Comparison of ENCODE assay signal across 1 cellular context in the genomic region with DNA sequence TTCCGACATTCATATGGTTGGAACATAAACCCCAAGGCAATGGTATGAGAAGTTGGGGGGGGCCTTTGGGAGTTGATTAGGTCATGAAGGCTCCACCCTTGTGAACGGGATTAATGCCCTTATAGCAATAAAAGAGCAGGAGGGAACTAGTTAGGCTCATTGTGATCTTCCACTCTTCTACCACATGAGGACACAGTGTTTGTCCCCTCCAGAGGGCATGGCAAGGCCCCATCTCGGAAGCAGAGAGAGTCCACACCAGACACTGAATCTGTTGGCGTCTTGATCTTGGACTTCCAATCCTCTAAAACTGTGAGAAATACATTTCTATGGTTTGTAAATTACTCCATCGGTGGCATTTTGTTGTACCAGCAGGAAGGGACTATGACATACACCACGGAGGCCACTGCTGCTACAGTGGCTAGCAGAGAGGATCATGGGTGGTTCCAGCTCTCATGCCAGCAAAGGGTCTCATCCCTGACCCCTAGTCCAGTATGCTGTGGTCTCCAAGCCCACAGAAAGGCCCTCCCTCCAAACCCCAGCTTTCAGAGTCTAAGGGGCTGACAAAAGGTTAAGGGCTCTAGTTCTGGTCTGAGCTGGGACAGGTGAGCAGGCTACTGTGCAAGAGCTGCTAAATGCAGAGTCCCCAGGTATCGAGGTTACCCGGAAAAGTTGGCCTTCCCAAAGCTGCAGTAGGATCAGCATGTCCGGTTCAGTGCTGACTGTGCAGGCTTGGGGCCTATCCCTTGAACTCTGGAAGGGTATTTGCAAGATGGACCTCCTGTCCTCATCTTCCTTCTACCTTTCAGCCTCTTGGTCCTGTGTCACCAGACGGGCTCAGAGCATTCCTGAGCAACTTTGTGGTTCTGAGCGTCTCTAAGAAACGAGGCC.
TF ChIP-seq lines count a peak whose summit lies in the region.

No MANE protein-coding gene starts in this region.

TF ChIP-seq in SK-N-SH, 30 proteins besides CTCF, POLR2A, EP300 and RAD21:
- TF ChIP-seq MEF2A (IDR thresholded peaks at IDR 0.05; ENCODE audit: borderline replicate concordance, low read depth) (no peak), NFIC (IDR thresholded peaks at IDR 0.05; ENCODE audit: borderline replicate concordance) (no peak), MXI1 (IDR thresholded peaks at IDR 0.05; ENCODE audit: low read depth, low read length) (no peak), GATA2 (CRISPR knock-in tag; IDR thresholded peaks at IDR 0.05) (no peak), YY1 (IDR thresholded peaks at IDR 0.05; ENCODE audit: low read depth) (no peak), SIN3A (IDR thresholded peaks at IDR 0.05; ENCODE audit: borderline replicate concordance, low read depth, low read length) (no peak), FOXM1 (IDR thresholded peaks at IDR 0.05; ENCODE audit: low read depth) (no peak), EZH2phosphoT487 (IDR thresholded peaks at IDR 0.05; ENCODE audit: borderline replicate concordance, low read depth) (no peak), TEAD4 (IDR thresholded peaks at IDR 0.05; ENCODE audit: borderline replicate concordance, insufficient read depth) (no peak), POLR2AphosphoS5 (IDR thresholded peaks at IDR 0.05; ENCODE audit: low read depth, low read length) (no peak), RXRA (IDR thresholded peaks at IDR 0.05; ENCODE audit: borderline replicate concordance, low read depth) (no peak), FOXJ3 (CRISPR knock-in tag; IDR thresholded peaks at IDR 0.05) (no peak)
- TF ChIP-seq, protein P1, sequence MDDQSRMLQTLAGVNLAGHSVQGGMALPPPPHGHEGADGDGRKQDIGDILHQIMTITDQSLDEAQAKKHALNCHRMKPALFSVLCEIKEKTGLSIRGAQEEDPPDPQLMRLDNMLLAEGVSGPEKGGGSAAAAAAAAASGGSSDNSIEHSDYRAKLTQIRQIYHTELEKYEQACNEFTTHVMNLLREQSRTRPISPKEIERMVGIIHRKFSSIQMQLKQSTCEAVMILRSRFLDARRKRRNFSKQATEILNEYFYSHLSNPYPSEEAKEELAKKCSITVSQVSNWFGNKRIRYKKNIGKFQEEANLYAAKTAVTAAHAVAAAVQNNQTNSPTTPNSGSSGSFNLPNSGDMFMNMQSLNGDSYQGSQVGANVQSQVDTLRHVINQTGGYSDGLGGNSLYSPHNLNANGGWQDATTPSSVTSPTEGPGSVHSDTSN (IDR thresholded peaks at IDR 0.05), result no peak
- TF ChIP-seq, protein P2, sequence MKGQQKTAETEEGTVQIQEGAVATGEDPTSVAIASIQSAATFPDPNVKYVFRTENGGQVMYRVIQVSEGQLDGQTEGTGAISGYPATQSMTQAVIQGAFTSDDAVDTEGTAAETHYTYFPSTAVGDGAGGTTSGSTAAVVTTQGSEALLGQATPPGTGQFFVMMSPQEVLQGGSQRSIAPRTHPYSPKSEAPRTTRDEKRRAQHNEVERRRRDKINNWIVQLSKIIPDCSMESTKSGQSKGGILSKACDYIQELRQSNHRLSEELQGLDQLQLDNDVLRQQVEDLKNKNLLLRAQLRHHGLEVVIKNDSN (IDR thresholded peaks at IDR 0.05; ENCODE audit: borderline replicate concordance, low read depth), result no peak
- TF ChIP-seq, protein P3, sequence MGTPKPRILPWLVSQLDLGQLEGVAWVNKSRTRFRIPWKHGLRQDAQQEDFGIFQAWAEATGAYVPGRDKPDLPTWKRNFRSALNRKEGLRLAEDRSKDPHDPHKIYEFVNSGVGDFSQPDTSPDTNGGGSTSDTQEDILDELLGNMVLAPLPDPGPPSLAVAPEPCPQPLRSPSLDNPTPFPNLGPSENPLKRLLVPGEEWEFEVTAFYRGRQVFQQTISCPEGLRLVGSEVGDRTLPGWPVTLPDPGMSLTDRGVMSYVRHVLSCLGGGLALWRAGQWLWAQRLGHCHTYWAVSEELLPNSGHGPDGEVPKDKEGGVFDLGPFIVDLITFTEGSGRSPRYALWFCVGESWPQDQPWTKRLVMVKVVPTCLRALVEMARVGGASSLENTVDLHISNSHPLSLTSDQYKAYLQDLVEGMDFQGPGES (IDR thresholded peaks at IDR 0.05; ENCODE audit: low read depth, low read length), result no peak
- TF ChIP-seq, protein P4, sequence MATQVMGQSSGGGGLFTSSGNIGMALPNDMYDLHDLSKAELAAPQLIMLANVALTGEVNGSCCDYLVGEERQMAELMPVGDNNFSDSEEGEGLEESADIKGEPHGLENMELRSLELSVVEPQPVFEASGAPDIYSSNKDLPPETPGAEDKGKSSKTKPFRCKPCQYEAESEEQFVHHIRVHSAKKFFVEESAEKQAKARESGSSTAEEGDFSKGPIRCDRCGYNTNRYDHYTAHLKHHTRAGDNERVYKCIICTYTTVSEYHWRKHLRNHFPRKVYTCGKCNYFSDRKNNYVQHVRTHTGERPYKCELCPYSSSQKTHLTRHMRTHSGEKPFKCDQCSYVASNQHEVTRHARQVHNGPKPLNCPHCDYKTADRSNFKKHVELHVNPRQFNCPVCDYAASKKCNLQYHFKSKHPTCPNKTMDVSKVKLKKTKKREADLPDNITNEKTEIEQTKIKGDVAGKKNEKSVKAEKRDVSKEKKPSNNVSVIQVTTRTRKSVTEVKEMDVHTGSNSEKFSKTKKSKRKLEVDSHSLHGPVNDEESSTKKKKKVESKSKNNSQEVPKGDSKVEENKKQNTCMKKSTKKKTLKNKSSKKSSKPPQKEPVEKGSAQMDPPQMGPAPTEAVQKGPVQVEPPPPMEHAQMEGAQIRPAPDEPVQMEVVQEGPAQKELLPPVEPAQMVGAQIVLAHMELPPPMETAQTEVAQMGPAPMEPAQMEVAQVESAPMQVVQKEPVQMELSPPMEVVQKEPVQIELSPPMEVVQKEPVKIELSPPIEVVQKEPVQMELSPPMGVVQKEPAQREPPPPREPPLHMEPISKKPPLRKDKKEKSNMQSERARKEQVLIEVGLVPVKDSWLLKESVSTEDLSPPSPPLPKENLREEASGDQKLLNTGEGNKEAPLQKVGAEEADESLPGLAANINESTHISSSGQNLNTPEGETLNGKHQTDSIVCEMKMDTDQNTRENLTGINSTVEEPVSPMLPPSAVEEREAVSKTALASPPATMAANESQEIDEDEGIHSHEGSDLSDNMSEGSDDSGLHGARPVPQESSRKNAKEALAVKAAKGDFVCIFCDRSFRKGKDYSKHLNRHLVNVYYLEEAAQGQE (IDR thresholded peaks at IDR 0.05; ENCODE audit: low read depth, low read length), result no peak
